ENCODE assay signal across 16 cellular contexts in genomic region chr4:138706206-138706605, GRCh38.
DNase-seq lines count a peak whose midpoint lies in the region; ATAC-seq and TF ChIP-seq lines count a peak whose summit lies in the region.
"Had no signal": no experiment of that assay in that cellular context is flagged by ENCODE, and none has a peak within 500 bp of the region (broad histone marks: within the 10 kb centered on the region; RNA-seq: fewer than 3 reads in every experiment).

No MANE protein-coding gene starts in this region.

- H2BK5ac ChIP-seq in IMR-90 (ENCODE audit: low read depth, low read length, poor library complexity, severe bottlenecking), result peak overlapping the region; percentile 15

- no TSS peak for BruUV-seq in IMR-90 (replicated peaks; lab: Mats Ljungman, UMichigan)

- POLR2A ChIA-PET in IMR-90 (lab: Charles Lee; ENCODE audit: unreplicated experiment), result no interaction called here

- no peak overlapping the region for H3K4me3 ChIP-seq in IMR-90 (ENCODE audit: insufficient read depth, low read depth, low read length)
- H3K4me3 ChIP-seq in astrocyte of the cerebellum (ENCODE audit: low read depth, low read length), result no peak overlapping the region

- peak overlapping the region; percentile 68 for H3K4ac ChIP-seq in IMR-90 (ENCODE audit: low read depth, low read length)

- no peaks in the 10 kb centered on the region for H3K4me1 Mint-ChIP-seq in stimulated activated memory B cell treated with anti-CD40 and anti-IgM and Interleukin-4, amounts not matched to agents 10 μg/mL and 1 μg/mL and 100 μg/mL, for 72 hours
- H3K4me1 Mint-ChIP-seq: CD4-positive, alpha-beta memory T cell had no signal

- no peak overlapping the region for H3K4me3 Mint-ChIP-seq in stimulated activated memory B cell treated with anti-CD40 and anti-IgM and Interleukin-4, amounts not matched to agents 10 μg/mL and 1 μg/mL and 100 μg/mL, for 72 hours
- H3K4me3 Mint-ChIP-seq: CD4-positive, alpha-beta memory T cell; HFFc6 had no signal

- TF ChIP-seq CTCF in IMR-90 (conservative IDR thresholded peaks at IDR 0.05; ENCODE audit: low read depth, low read length), result no peak
- no peak for TF ChIP-seq CTCF in astrocyte of the cerebellum (IDR thresholded peaks at IDR 0.05; ENCODE audit: low read depth, low read length, missing control alignments)

- H3K79me1 ChIP-seq in IMR-90 (ENCODE audit: low read depth in 1 of 2, low read length in 2 of 2), result no peaks in the 10 kb centered on the region

- H3K27me3 Mint-ChIP-seq in stimulated activated memory B cell treated with anti-CD40 and anti-IgM and Interleukin-4, amounts not matched to agents 10 μg/mL and 1 μg/mL and 100 μg/mL, for 72 hours, result peaks cover 24% of the 10 kb centered on the region

- no peak overlapping the region for H3K27ac Mint-ChIP-seq in stimulated activated memory B cell treated with anti-CD40 and anti-IgM and Interleukin-4, amounts not matched to agents 10 μg/mL and 1 μg/mL and 100 μg/mL, for 72 hours
- H3K27ac Mint-ChIP-seq: CD4-positive, alpha-beta memory T cell; HFFc6 had no signal

- peak overlapping the region; percentile 81; the same call in 1 of the 2 replicates for H4K91ac ChIP-seq in IMR-90 (ENCODE audit: insufficient read depth, low read depth, low read length)

- H3K14ac ChIP-seq in IMR-90 (replicated peaks; ENCODE audit: low read depth, low read length), result peak overlapping the region; percentile 67; the same call in 1 of the 2 replicates

- no peaks in the 10 kb centered on the region for H3K9me1 ChIP-seq in IMR-90 (ENCODE audit: insufficient read depth, low read length)

- H4K20me1 ChIP-seq in IMR-90 (ENCODE audit: insufficient read depth, low read length), result no peaks in the 10 kb centered on the region

- H2BK15ac ChIP-seq in IMR-90 (ENCODE audit: low read depth, low read length), result peak overlapping the region; percentile 49; the same call in 1 of the 3 replicates

- no peak overlapping the region for H2AFZ ChIP-seq in IMR-90 (replicated peaks; ENCODE audit: low read length, poor library complexity)

- peak overlapping the region; percentile 84 for H2BK120ac ChIP-seq in IMR-90 (ENCODE audit: low read depth, low read length)

- intact Hi-C loops in IMR-90 (cut with micrococcal nuclease), result no loop called here

- CTCF ChIA-PET in IMR-90 (lab: Yijun Ruan, JAX), result no interaction called here

- H3K9me3 ChIP-seq in IMR-90 (ENCODE audit: control insufficient read depth, insufficient read depth, low read length), result no peaks in the 10 kb centered on the region
- H3K9me3 ChIP-seq: BE2C had no signal

- H3K9me3 Mint-ChIP-seq in stimulated activated memory B cell treated with anti-CD40 and anti-IgM and Interleukin-4, amounts not matched to agents 10 μg/mL and 1 μg/mL and 100 μg/mL, for 72 hours, result no peaks in the 10 kb centered on the region
- H3K9me3 Mint-ChIP-seq: HFFc6 had no signal

- H4K5ac ChIP-seq in IMR-90 (ENCODE audit: low read depth, low read length), result peak overlapping the region; percentile 77

- DNase-seq in IMR-90 (peak; percentile 27), astrocyte of the cerebellum (ENCODE audit: low read depth) (peak; percentile 23), fibroblast of gingiva (ENCODE audit: low read depth) (peak; percentile 14), kidney glomerular epithelial cell (lab: John Stamatoyannopoulos, UW) (peak; percentile 16), NOMO-1 (lab: John Stamatoyannopoulos, UW; ENCODE audit: unreplicated experiment in 2 of 2) (no peak)
- no peak for DNase-seq in activated CD4-positive, alpha-beta T cell treated with anti-CD3 and anti-CD28 coated beads, Interleukin-2, amount 50 U/mL, for 1 hour
- DNase-seq: BE2C; CD4-positive, alpha-beta memory T cell; DMS153; DMS79 treated with DMSO at 0.1 percent for 48 hours; EL; HCEC 1CT; HFFc6 had no signal

- H3K27ac ChIP-seq in IMR-90 (ENCODE audit: insufficient read depth, low read length), result no peak overlapping the region
- H3K27ac ChIP-seq: C4-2B had no signal

- peak overlapping the region in 1 of 2 experiments; percentile 51; a peak in 1 of 4 replicates for H4K8ac ChIP-seq in IMR-90 (ENCODE audit: low read depth in 2 of 2, low read length in 2 of 2)

- H3K27me3 ChIP-seq in IMR-90 (ENCODE audit: control insufficient read depth, insufficient read depth, low read length), result no peaks in the 10 kb centered on the region
- H3K27me3 ChIP-seq: BE2C had no signal

- H3K9ac ChIP-seq in IMR-90 (ENCODE audit: low read depth, low read length), result no peak overlapping the region

- no peak overlapping the region for H3K56ac ChIP-seq in IMR-90 (ENCODE audit: extremely low read depth, insufficient read depth, low read length)

- no CpG with 5 or more reads among the region's 2 CpGs for WGBS in IMR-90 (ENCODE audit: extremely low coverage in 2 of 2, insufficient read length in 1 of 2), 2 experiments

- H3K36me3 ChIP-seq in IMR-90 (ENCODE audit: control insufficient read depth, insufficient read depth, low read length), result no peaks in the 10 kb centered on the region
- H3K36me3 ChIP-seq: BE2C had no signal

- H3K36me3 Mint-ChIP-seq in stimulated activated memory B cell treated with anti-CD40 and anti-IgM and Interleukin-4, amounts not matched to agents 10 μg/mL and 1 μg/mL and 100 μg/mL, for 72 hours, result no peaks in the 10 kb centered on the region
- H3K36me3 Mint-ChIP-seq: CD4-positive, alpha-beta memory T cell had no signal

- peak overlapping the region; percentile 82 for H3K18ac ChIP-seq in IMR-90 (ENCODE audit: low read depth, low read length)

- H3K4me1 ChIP-seq in IMR-90 (ENCODE audit: control insufficient read depth, insufficient read depth, low read length), result peaks cover 12% of the 10 kb centered on the region
- H3K4me1 ChIP-seq: BE2C had no signal

- H3K4me2 ChIP-seq in IMR-90 (ENCODE audit: low read depth, low read length), result no peak overlapping the region

- dilution Hi-C loops in IMR-90 (cut with HindIII; ENCODE audit: low sequenced_read_pairs, unreplicated experiment), result no loop called here

- ATAC-seq in IMR-90 (ENCODE audit: low read depth) (no peak), GM21447 (IDR thresholded peaks at IDR 0.05; ENCODE audit: unreplicated experiment) (no peak)
- no peak for ATAC-seq in stimulated activated memory B cell treated with anti-CD40 and anti-IgM and Interleukin-4, amounts not matched to agents 10 μg/mL and 1 μg/mL and 100 μg/mL, for 72 hours

- no peak for TF ChIP-seq POLR2A in IMR-90 (IDR thresholded peaks at IDR 0.05; ENCODE audit: low read depth, low read length)

- H2AK5ac ChIP-seq in IMR-90 (ENCODE audit: low read depth, low read length), result peak overlapping the region; percentile 31; the same call in 1 of the 2 replicates

- H2AK9ac ChIP-seq in IMR-90 (replicated peaks; ENCODE audit: low read depth, low read length, poor library complexity), result no peak overlapping the region

- H2BK20ac ChIP-seq in IMR-90 (ENCODE audit: low read depth, low read length), result peak overlapping the region; percentile 76; the same call in 1 of the 2 replicates

- H3K23ac ChIP-seq in IMR-90 (ENCODE audit: low read depth, low read length), result no peak overlapping the region

- in situ Hi-C loops in IMR-90 (cut with MboI; ENCODE audit: low sequenced_read_pairs), result no loop called here
- in situ Hi-C loops in astrocyte of the cerebellum (cut with HindIII; ENCODE audit: low sequenced_read_pairs), result no loop called here

- TF ChIP-seq RAD21 in IMR-90 (IDR thresholded peaks at IDR 0.05; ENCODE audit: low read length), result no peak

TF ChIP-seq in IMR-90, 13 proteins besides CTCF, POLR2A, EP300 and RAD21:
- TF ChIP-seq MAZ (IDR thresholded peaks at IDR 0.05; ENCODE audit: borderline replicate concordance, low read depth, low read length) (no peak), BHLHE40 (IDR thresholded peaks at IDR 0.05; ENCODE audit: low read depth, low read length) (no peak), MAFK (IDR thresholded peaks at IDR 0.05; ENCODE audit: low read depth, low read length) (no peak)
- TF ChIP-seq, protein P1, sequence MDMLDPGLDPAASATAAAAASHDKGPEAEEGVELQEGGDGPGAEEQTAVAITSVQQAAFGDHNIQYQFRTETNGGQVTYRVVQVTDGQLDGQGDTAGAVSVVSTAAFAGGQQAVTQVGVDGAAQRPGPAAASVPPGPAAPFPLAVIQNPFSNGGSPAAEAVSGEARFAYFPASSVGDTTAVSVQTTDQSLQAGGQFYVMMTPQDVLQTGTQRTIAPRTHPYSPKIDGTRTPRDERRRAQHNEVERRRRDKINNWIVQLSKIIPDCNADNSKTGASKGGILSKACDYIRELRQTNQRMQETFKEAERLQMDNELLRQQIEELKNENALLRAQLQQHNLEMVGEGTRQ (IDR thresholded peaks at IDR 0.05; ENCODE audit: low read depth, low read length), result no peak
TF ChIP-seq in IMR-90: peak in this region for 0.

Comparison
In these comparisons a context has a peak if more than half of its experiments do, and no peak if none do; other contexts are left out.
1. DNase-seq: peak in IMR-90 (single experiment), astrocyte of the cerebellum (single experiment), fibroblast of gingiva (single experiment) and kidney glomerular epithelial cell (single experiment); none in activated CD4-positive, alpha-beta T cell treated with anti-CD3 and anti-CD28 coated beads, Interleukin-2, amount 50 U/mL, for 1 hour (single experiment) and NOMO-1 (0 of 2).